ENCODE assay signal across 25 cellular contexts in the genomic region with DNA sequence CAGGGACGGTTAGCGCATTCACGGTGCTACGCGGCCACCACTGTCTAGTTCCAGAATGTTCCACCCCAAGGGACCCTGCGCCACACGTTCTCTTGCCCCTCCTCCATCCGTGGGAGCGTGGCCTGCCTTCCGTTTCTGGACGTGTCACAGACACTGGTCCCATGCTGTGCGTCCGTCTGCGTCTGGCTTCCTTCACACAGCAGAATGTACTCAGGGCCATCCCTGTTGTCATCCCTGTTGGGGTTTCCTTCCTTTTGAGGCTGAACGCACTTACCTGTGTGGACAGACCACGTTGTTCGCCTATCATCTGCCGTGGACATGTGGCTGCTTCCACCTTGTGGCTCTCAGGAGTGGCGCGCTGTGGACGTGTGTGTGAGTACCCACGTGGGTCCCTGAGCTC.
"Had no signal": no experiment of that assay in that cellular context is flagged by ENCODE, and none has a peak within 500 bp of the region (broad histone marks: within the 10 kb centered on the region; RNA-seq: fewer than 3 reads in every experiment).

No MANE protein-coding gene starts in this region.

- H3K27me3 ChIP-seq: colonic mucosa, hepatocyte had no signal

- H3K4me3 Mint-ChIP-seq: dendritic cell treated with granulocyte-macrophage colony-stimulating factor and Interleukin-4, amounts not matched to agents 40 ng/mL and 50 ng/mL, for 4 days; effector memory CD8-positive, alpha-beta T cell; endodermal cell; mesothelial cell of epicardium; naive thymus-derived CD4-positive, alpha-beta T cell had no signal

- FAIRE-seq: endometrium, islet of Langerhans, keratinocyte had no signal

- H3K4me1 Mint-ChIP-seq: endodermal cell; mesothelial cell of epicardium; naive thymus-derived CD4-positive, alpha-beta T cell had no signal

- H3K27ac Mint-ChIP-seq: dendritic cell treated with granulocyte-macrophage colony-stimulating factor and Interleukin-4, amounts not matched to agents 40 ng/mL and 50 ng/mL, for 4 days; effector memory CD8-positive, alpha-beta T cell; endodermal cell; mesothelial cell of epicardium; naive thymus-derived CD4-positive, alpha-beta T cell had no signal

- H3K27me3 Mint-ChIP-seq: naive thymus-derived CD4-positive, alpha-beta T cell had no signal

- DNase-seq: colonic mucosa; cortex of kidney; effector CD8-positive, alpha-beta T cell; effector memory CD8-positive, alpha-beta T cell; endodermal cell; erythroblast; esophagus squamous epithelium; foreskin fibroblast; foreskin melanocyte; gastrocnemius medialis; heart left ventricle; hypothalamus; left cardiac atrium; left lung; left ventricle myocardium superior; lower lobe of right lung; mesenchymal stem cell; naive thymus-derived CD4-positive, alpha-beta T cell had no signal

- H3K36me3 ChIP-seq: colonic mucosa, esophagus squamous epithelium, gastrocnemius medialis, heart left ventricle, left lung, lower lobe of right lung had no signal

- H3K27ac ChIP-seq: colonic mucosa, epithelial cell of prostate, esophagus squamous epithelium, gastrocnemius medialis, heart left ventricle, hepatocyte, left lung, lower lobe of right lung had no signal

- H3K4me3 ChIP-seq: colonic mucosa, esophagus squamous epithelium, gastrocnemius medialis, heart left ventricle, hepatocyte, left lung, lower lobe of right lung had no signal
